Comparison of ENCODE assay signal across 8 cellular contexts in genomic region chr18:66119347-66119746, GRCh38.
"Had no signal": no experiment of that assay in that cellular context is flagged by ENCODE, and none has a peak within 500 bp of the region (broad histone marks: within the 10 kb centered on the region; RNA-seq: fewer than 3 reads in every experiment).

No MANE protein-coding gene starts in this region.

- ATAC-seq: GM12878 had no signal

- FAIRE-seq: G401.6, GM12878, GM12891, GM12892, GM18507, GM19239 had no signal

- DNase-seq: GDM1, GF-D8 had no signal

- H3K4me3 ChIP-seq: GM12878 had no signal
